Comparison of ENCODE assay signal across 8 cellular contexts in genomic region chr3:63912768-63913588, GRCh38. TPM values are rescaled to one million over a fixed set of nuclear protein-coding genes. Genes with fewer than 3 reads are reported as not detected.
DNase-seq lines count a peak whose midpoint lies in the region; ATAC-seq and TF ChIP-seq lines count a peak whose summit lies in the region.

No MANE protein-coding gene starts in this region.

- H3K9me3 Mint-ChIP-seq in endothelial cell (ENCODE audit: unreplicated experiment): no peaks in the 10 kb centered on the region

- no peak for DNase-seq in AG09309 (ENCODE audit: low read depth)
- peak; percentile 68 for DNase-seq in Karpas-422
- DNase-seq in activated CD8-positive, alpha-beta memory T cell treated with anti-CD3 and anti-CD28 coated beads for 48 hours (ENCODE audit: low read depth in 2 of 3, low spot score in 2 of 3): peak; percentile 11 to 19 (median 17)
- peak; percentile 31 for DNase-seq in endothelial cell (ENCODE audit: low spot score)
- peak; percentile 31 to 52 for DNase-seq in stimulated activated CD8-positive, alpha-beta memory T cell treated with anti-CD3 and anti-CD28 coated beads, Interleukin-7, amount 100 ng/mL, for 4 hours (ENCODE audit: low read depth in 2 of 2)
- DNase-seq in foreskin melanocyte: no peak

- H3K4me1 ChIP-seq in Karpas-422 (ENCODE audit: low read length) (peaks cover 53% of the 10 kb centered on the region), muscle layer of colon (ENCODE audit: insufficient read depth, low read length) (peaks cover 26% of the 10 kb centered on the region)

- H3K27me3 Mint-ChIP-seq in endothelial cell (ENCODE audit: unreplicated experiment): peaks cover 5% of the 10 kb centered on the region

- H3K27ac ChIP-seq in Karpas-422 (ENCODE audit: low read length) (0 out of 2 replicates have a peak overlapping the region, but pooled peaks have one; percentile 18), muscle layer of colon (ENCODE audit: low read depth, low read length) (peak overlapping the region; percentile 60)

- H3K9me3 ChIP-seq in Karpas-422 (ENCODE audit: low read length): no peaks in the 10 kb centered on the region
- H3K9me3 ChIP-seq in muscle layer of colon (ENCODE audit: low read length): no peaks in the 10 kb centered on the region

- peaks cover 19% of the 10 kb centered on the region for H3K36me3 Mint-ChIP-seq in endothelial cell (ENCODE audit: low read depth, unreplicated experiment)

- H3K27me3 ChIP-seq in Karpas-422 (ENCODE audit: low read length): no peaks in the 10 kb centered on the region
- H3K27me3 ChIP-seq in muscle layer of colon (ENCODE audit: control insufficient read depth in 1 of 2, insufficient read depth in 2 of 2, low read length in 2 of 2): no peaks in the 10 kb centered on the region

- no peak for TF ChIP-seq CTCF in AG09309 (IDR thresholded peaks at IDR 0.05; ENCODE audit: control insufficient read depth, insufficient read depth, low read depth, low read length, missing control alignments)
- no peak for TF ChIP-seq CTCF in endothelial cell (IDR thresholded peaks at IDR 0.05; ENCODE audit: unreplicated experiment)

- H2AFZ ChIP-seq in Karpas-422 (ENCODE audit: low read length): no peak overlapping the region

- H3K4me1 Mint-ChIP-seq in endothelial cell (ENCODE audit: unreplicated experiment): peaks cover 24% of the 10 kb centered on the region

- H3K4me3 ChIP-seq in AG09309 (ENCODE audit: control insufficient read depth, low read depth, low read length) (peak overlapping the region; percentile 79), Karpas-422 (ENCODE audit: low read length) (peak overlapping the region; percentile 83), muscle layer of colon (ENCODE audit: low read depth in 1 of 2, low read length in 2 of 2) (peak overlapping the region; percentile 53 to 70)

- peak; percentile 22 for ATAC-seq in GM19467 (IDR thresholded peaks at IDR 0.05; ENCODE audit: unreplicated experiment)

- H3K9ac ChIP-seq in Karpas-422 (ENCODE audit: low read length) (peak overlapping the region; percentile 84), muscle layer of colon (ENCODE audit: low read length) (peak overlapping the region; percentile 18)

- peak overlapping the region; percentile 88 for H3K27ac Mint-ChIP-seq in endothelial cell (ENCODE audit: unreplicated experiment)

- H3K79me2 ChIP-seq in Karpas-422 (ENCODE audit: low read length): peaks cover 94% of the 10 kb centered on the region

- H3K36me3 ChIP-seq in Karpas-422 (ENCODE audit: insufficient read depth, low read length): peaks cover 46% of the 10 kb centered on the region
- peaks cover 11% of the 10 kb centered on the region for H3K36me3 ChIP-seq in muscle layer of colon (ENCODE audit: insufficient read depth, low read length)

- no peaks in the 10 kb centered on the region for H3K9me2 ChIP-seq in Karpas-422 (replicated peaks; ENCODE audit: insufficient read depth, low read length)

- H3K4me3 Mint-ChIP-seq in endothelial cell (ENCODE audit: unreplicated experiment): peak overlapping the region; percentile 94

- H3K4me2 ChIP-seq in Karpas-422 (ENCODE audit: low read depth, low read length, poor library complexity, severe bottlenecking): peak overlapping the region; percentile 83

- H4K20me1 ChIP-seq in Karpas-422 (ENCODE audit: insufficient read depth, low read depth, low read length): no peaks in the 10 kb centered on the region

RNA-seq across cellular contexts. Expression of gene SCAANT1, which starts 0.8 kb away (rescaled TPM):
- not detected in 2 replicates for total RNA-seq in Karpas-422 (2014; rRNA removed; shearing (Covaris generic); ENCODE audit: low replicate concordance)
- total RNA-seq in endothelial cell (ENCODE audit: unreplicated experiment): not detected

RNA-seq across cellular contexts. Expression of gene ATXN7, which starts 49.3 kb away (rescaled TPM):
- 30.4 and 33.6 TPM in 2 replicates for total RNA-seq in Karpas-422 (2014; rRNA removed; shearing (Covaris generic); ENCODE audit: low replicate concordance)
- total RNA-seq in endothelial cell (ENCODE audit: unreplicated experiment): 21.0 TPM

RNA-seq across cellular contexts. Expression of gene THOC7, which starts 49.4 kb away (rescaled TPM):
- 96.2 and 98.7 TPM in 2 replicates for total RNA-seq in Karpas-422 (2014; rRNA removed; shearing (Covaris generic); ENCODE audit: low replicate concordance)
- total RNA-seq in endothelial cell (ENCODE audit: unreplicated experiment): 47.3 TPM

Comparison
In these comparisons a context has a peak if more than half of its experiments do, and no peak if none do; other contexts are left out.
1. DNase-seq: peak in Karpas-422 (single experiment), activated CD8-positive, alpha-beta memory T cell treated with anti-CD3 and anti-CD28 coated beads for 48 hours (3 of 3), endothelial cell (single experiment) and stimulated activated CD8-positive, alpha-beta memory T cell treated with anti-CD3 and anti-CD28 coated beads, Interleukin-7, amount 100 ng/mL, for 4 hours (2 of 2); none in AG09309 (single experiment) and foreskin melanocyte (single experiment).
2. Peak in every context shown above with its lines, with median percentiles within 50 percentile points of each other: H3K4me3 ChIP-seq.